11 cellular contexts compared by ENCODE assay signal in genomic region chr5:80967500-80968181, GRCh38. TPM values are rescaled to one million over a fixed set of nuclear protein-coding genes. Genes with fewer than 3 reads are reported as not detected.
DNase-seq lines count a peak whose midpoint lies in the region; ATAC-seq and TF ChIP-seq lines count a peak whose summit lies in the region.
"Had no signal": no experiment of that assay in that cellular context is flagged by ENCODE, and none has a peak within 500 bp of the region (broad histone marks: within the 10 kb centered on the region; RNA-seq: fewer than 3 reads in every experiment).

No MANE protein-coding gene starts in this region.

- in situ Hi-C loops in brain microvascular endothelial cell (cut with HindIII; ENCODE audit: low pct_ligation_motif_present, low sequenced_read_pairs), result no loop called here

- H3K27ac ChIP-seq in AG04450 (ENCODE audit: low read depth, low read length), result peak overlapping the region; percentile 79
- peak overlapping the region; percentile 35 for H3K27ac ChIP-seq in brain microvascular endothelial cell
- peak overlapping the region; percentile 31 to 53 for H3K27ac ChIP-seq in lung (ENCODE audit: low read depth in 1 of 2, low read length in 1 of 2)
- H3K27ac ChIP-seq in effector memory CD4-positive, alpha-beta T cell (ENCODE audit: insufficient read depth, low read length, poor library complexity, severe bottlenecking), result no peak overlapping the region
- H3K27ac ChIP-seq in psoas muscle, result no peak overlapping the region
- H3K27ac ChIP-seq: KMS-11 had no signal

- ATAC-seq in lung (ENCODE audit: insufficient read depth, low FRiP score), result no peak
- ATAC-seq in psoas muscle, result no peak

- TF ChIP-seq CTCF in AG04450 (IDR thresholded peaks at IDR 0.05; ENCODE audit: low read depth, low read length) (no peak), brain microvascular endothelial cell (IDR thresholded peaks at IDR 0.05; ENCODE audit: low read depth, low read length, missing control alignments) (no peak), lung (IDR thresholded peaks at IDR 0.05; ENCODE audit: control extremely low read depth, extremely low read depth) (no peak), psoas muscle (IDR thresholded peaks at IDR 0.05) (no peak)

- WGBS in lung, 2 donors, result 54 to 69% methylated on average over 2 of the region's 2 CpGs
- WGBS in psoas muscle, 3 donors, result 51 to 61% (median 59%) methylated on average over 2 of the region's 2 CpGs

- DNase-seq in AG04450 (ENCODE audit: low read depth, low spot score) (peak; percentile 66), HT-29 (ENCODE audit: low spot score) (peak; percentile 79), brain microvascular endothelial cell (peak; percentile 76), lung (ENCODE audit: low spot score) (peak; percentile 64), GM19240 (ENCODE audit: insufficient read length, low spot score) (no peak), DMS79 (lab: John Stamatoyannopoulos, UW) (no peak), psoas muscle (no peak)
- no peak for DNase-seq in effector memory CD4-positive, alpha-beta T cell
- DNase-seq: naive B cell had no signal

- H3K4me3 ChIP-seq in AG04450 (ENCODE audit: low read depth, low read length) (no peak overlapping the region), brain microvascular endothelial cell (ENCODE audit: low read depth, low read length) (no peak overlapping the region), lung (no peak overlapping the region), psoas muscle (no peak overlapping the region)
- H3K4me3 ChIP-seq in effector memory CD4-positive, alpha-beta T cell (ENCODE audit: insufficient read depth, low read depth, low read length, poor library complexity, severe bottlenecking), result no peak overlapping the region
- H3K4me3 ChIP-seq: upper lobe of left lung had no signal

- CTCF ChIA-PET in AG04450 (lab: Charles Lee), result interaction anchor here (0.8 to 1.7 kb wide), 2 partner anchors 198 to 227 kb away, joined by 3 to 8 read pairs; no protein-coding TSS in a partner anchor

- intact Hi-C loops in psoas muscle (cut with DNase I), result no loop called here

- H3K27me3 ChIP-seq in AG04450 (ENCODE audit: control insufficient read depth, insufficient read depth, low read length) (no peaks in the 10 kb centered on the region), brain microvascular endothelial cell (replicated peaks) (no peaks in the 10 kb centered on the region), lung (ENCODE audit: control insufficient read depth, insufficient read depth) (no peaks in the 10 kb centered on the region), psoas muscle (ENCODE audit: insufficient read depth in 3 of 3, low read length in 2 of 3) (peaks cover 0 to 12% (median 0%) of the 10 kb centered on the region in 3 donors)
- H3K27me3 ChIP-seq in effector memory CD4-positive, alpha-beta T cell (replicated peaks; ENCODE audit: control insufficient read depth, insufficient read depth, low read length, poor library complexity, severe bottlenecking), result no peaks in the 10 kb centered on the region
- H3K27me3 ChIP-seq: upper lobe of left lung had no signal

- no peaks in the 10 kb centered on the region for H3K9me3 ChIP-seq in AG04450 (ENCODE audit: control insufficient read depth, insufficient read depth, low read length)
- H3K9me3 ChIP-seq in lung (ENCODE audit: control insufficient read depth in 2 of 2, insufficient read depth in 1 of 2, low read length in 1 of 2), result peaks cover 0 to 1% of the 10 kb centered on the region in 2 donors
- H3K9me3 ChIP-seq in effector memory CD4-positive, alpha-beta T cell (ENCODE audit: control insufficient read depth, low read length), result no peaks in the 10 kb centered on the region
- H3K9me3 ChIP-seq in psoas muscle, result no peaks in the 10 kb centered on the region
- H3K9me3 ChIP-seq: upper lobe of left lung had no signal

- peaks cover 0 to 4% of the 10 kb centered on the region in 2 donors for H3K4me1 ChIP-seq in lung (ENCODE audit: control insufficient read depth in 2 of 2, insufficient read depth in 2 of 2, low read length in 2 of 2)
- H3K4me1 ChIP-seq in effector memory CD4-positive, alpha-beta T cell (ENCODE audit: control insufficient read depth, insufficient read depth, low read length, poor library complexity, severe bottlenecking), result peaks cover 11% of the 10 kb centered on the region
- no peaks in the 10 kb centered on the region for H3K4me1 ChIP-seq in psoas muscle

- POLR2A ChIA-PET in AG04450 (lab: Yijun Ruan, JAX), result no interaction called here

- no peaks in the 10 kb centered on the region for H3K36me3 ChIP-seq in brain microvascular endothelial cell (replicated peaks)
- H3K36me3 ChIP-seq in lung (ENCODE audit: control insufficient read depth in 2 of 2, insufficient read depth in 2 of 2, low read length in 2 of 2), result no peaks in the 10 kb centered on the region
- no peaks in the 10 kb centered on the region for H3K36me3 ChIP-seq in effector memory CD4-positive, alpha-beta T cell (ENCODE audit: control insufficient read depth, insufficient read depth, low read length)
- H3K36me3 ChIP-seq in psoas muscle (ENCODE audit: insufficient read depth in 1 of 2, low read depth in 1 of 2), result no peaks in the 10 kb centered on the region
- H3K36me3 ChIP-seq: upper lobe of left lung had no signal

RNA-seq across cellular contexts. Expression of gene RASGRF2, which starts 7.5 kb away (rescaled TPM):
- polyA plus RNA-seq in AG04450 (2011; rRNA removed), result 18.1 and 19.5 TPM in 2 replicates
- polyA minus RNA-seq in AG04450 (2011; rRNA and poly(A)+ RNA removed), result 29.5 and 31.6 TPM in 2 replicates
- 8.8 and 10.3 TPM in 2 replicates for total RNA-seq in HT-29 (2014; rRNA removed; shearing (Covaris generic))
- 10 to 100 TPM in 1 of 2 donors, 1 to 10 TPM in 1; 4.1 to 12.0 TPM for total RNA-seq in lung
- 1 to 10 TPM; 1.0 to 1.4 TPM for polyA plus RNA-seq in lung
- 1 to 10 TPM; 2.8 to 6.2 (median 5.3) TPM for total RNA-seq in psoas muscle
- 1 to 10 TPM; 2.0 to 3.2 (median 2.2) TPM for polyA plus RNA-seq in psoas muscle

Comparison
In these comparisons a context has a peak if more than half of its experiments do, and no peak if none do; other contexts are left out.
1. DNase-seq: peak in AG04450 (single experiment), HT-29 (single experiment), brain microvascular endothelial cell (single experiment) and lung (single experiment); none in GM19240 (single experiment), effector memory CD4-positive, alpha-beta T cell (0 of 3), DMS79 (single experiment) and psoas muscle (0 of 2).
2. H3K27ac ChIP-seq: peak in AG04450 (single experiment), brain microvascular endothelial cell (single experiment) and lung (2 of 2); none in effector memory CD4-positive, alpha-beta T cell (single experiment) and psoas muscle (single experiment).